ENCODE assay signal across 8 cellular contexts in the genomic region with DNA sequence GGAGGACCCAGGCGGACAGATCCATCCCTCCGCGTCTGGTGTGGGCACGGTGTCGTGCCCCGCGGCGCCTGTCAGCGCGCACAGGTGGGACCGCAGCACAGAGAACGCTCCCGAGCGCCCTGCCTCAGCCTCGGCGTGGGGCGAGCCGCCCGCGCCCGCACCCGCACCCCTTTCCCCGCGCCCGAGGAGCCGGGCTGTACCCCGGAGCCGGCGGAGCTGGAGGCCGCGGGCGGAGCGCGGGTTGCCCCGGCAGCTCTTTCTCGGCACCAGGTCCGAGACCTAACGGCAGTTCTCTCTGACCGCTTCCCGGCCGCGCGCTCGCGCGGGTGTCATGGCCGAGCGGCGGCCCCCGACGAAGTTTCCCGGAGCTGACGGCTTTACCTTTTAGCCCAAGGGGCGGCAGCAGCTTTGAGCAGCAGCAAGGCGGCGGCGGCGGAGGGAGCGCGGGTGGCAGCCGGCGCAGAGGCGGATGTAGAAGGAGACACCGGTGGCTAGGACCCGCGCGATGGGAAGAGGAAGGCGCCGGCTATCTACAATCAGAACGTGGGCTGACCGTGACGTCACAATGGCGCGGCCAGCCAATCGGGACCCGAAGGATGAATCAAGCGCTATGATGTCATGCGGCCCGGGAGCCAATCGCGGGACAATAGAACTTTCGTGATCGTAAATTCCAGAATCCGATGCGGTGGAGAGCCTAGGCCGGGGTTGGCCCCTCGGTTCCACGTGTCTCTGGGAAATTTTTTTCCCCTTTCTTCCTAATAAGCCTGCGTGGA. TPM values are rescaled to one million over a fixed set of nuclear protein-coding genes. Genes with fewer than 3 reads are reported as not detected.
A peak's percentile ranks its signal among the peaks of the same experiment; 100 is the strongest.
DNase-seq lines count a peak whose midpoint lies in the region; ATAC-seq and TF ChIP-seq lines count a peak whose summit lies in the region.

A gene with protein sequence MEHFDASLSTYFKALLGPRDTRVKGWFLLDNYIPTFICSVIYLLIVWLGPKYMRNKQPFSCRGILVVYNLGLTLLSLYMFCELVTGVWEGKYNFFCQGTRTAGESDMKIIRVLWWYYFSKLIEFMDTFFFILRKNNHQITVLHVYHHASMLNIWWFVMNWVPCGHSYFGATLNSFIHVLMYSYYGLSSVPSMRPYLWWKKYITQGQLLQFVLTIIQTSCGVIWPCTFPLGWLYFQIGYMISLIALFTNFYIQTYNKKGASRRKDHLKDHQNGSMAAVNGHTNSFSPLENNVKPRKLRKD (minus strand): TSS at position 515 of the 773 bp plus-strand sequence. CDS start 53,251 bp downstream, outside the sequence.

- H3K36me3 ChIP-seq in OCI-LY3 (replicated peaks; ENCODE audit: low read depth, low read length): peaks cover 26% of the 10 kb centered on the region

- no peaks in the 10 kb centered on the region for H3K9me3 ChIP-seq in OCI-LY3 (ENCODE audit: insufficient read depth, low read length)

- peak within 1 kb of the TSS; percentile 76 for H3K9ac ChIP-seq in OCI-LY3 (ENCODE audit: low read length)

- peaks cover 35% of the 10 kb centered on the region for H4K20me1 ChIP-seq in OCI-LY3 (ENCODE audit: insufficient read depth, low read length)

- peak within 1 kb of the TSS; percentile 86 for H3K4me3 ChIP-seq in OCI-LY3 (ENCODE audit: low read length)

- DNase-seq in Caki2 (ENCODE audit: low read depth): peak; percentile 95
- DNase-seq in HuH-7 (ENCODE audit: low spot score): peak; percentile 79
- peak; percentile 87 for DNase-seq in activated T-cell treated with anti-CD3 and anti-CD28 coated beads for 1 hour (ENCODE audit: low read depth)
- DNase-seq in epidermal melanocyte (ENCODE audit: insufficient read length, low spot score): peak; percentile 82
- DNase-seq in mucosa of gallbladder (ENCODE audit: low spot score): peak; percentile 99
- peak; percentile 94 to 97 for DNase-seq in stimulated activated CD8-positive, alpha-beta memory T cell treated with anti-CD3 and anti-CD28 coated beads, Interleukin-4, amount 100 ng/mL, for 4 hours (ENCODE audit: low read depth in 2 of 2, low spot score in 1 of 2)

- in situ Hi-C loops in Caki2 (cut with HindIII; ENCODE audit: low pct_unique_long_range_greater_than_20kb, low sequenced_read_pairs): no loop called here

- peaks cover 26% of the 10 kb centered on the region for H3K27me3 ChIP-seq in OCI-LY3 (ENCODE audit: low read depth, low read length)

- peaks cover 22% of the 10 kb centered on the region for H3K4me1 ChIP-seq in OCI-LY3 (ENCODE audit: low read length)

- TF ChIP-seq CTCF in OCI-LY3 (IDR thresholded peaks at IDR 0.05; ENCODE audit: low read depth, low read length): no peak

- peak within 1 kb of the TSS; percentile 86 for H3K4me2 ChIP-seq in OCI-LY3 (ENCODE audit: low read length)

- peak within 1 kb of the TSS; percentile 48 for H3K27ac ChIP-seq in OCI-LY3 (ENCODE audit: low read length)

- peak; percentile 69 for ATAC-seq in GM21447 (IDR thresholded peaks at IDR 0.05; ENCODE audit: unreplicated experiment)

- peaks cover 51% of the 10 kb centered on the region for H3K79me2 ChIP-seq in OCI-LY3 (ENCODE audit: low read length)

- peak within 1 kb of the TSS; percentile 70 for H2AFZ ChIP-seq in OCI-LY3 (ENCODE audit: low read depth, low read length)

RNA-seq across cellular contexts. Expression of the gene that starts here (rescaled TPM):
- 5.8 and 13.0 TPM in 2 replicates for total RNA-seq in Caki2 (2014; rRNA removed; shearing (Covaris generic); ENCODE audit: low replicate concordance)
- 83.3 TPM for total RNA-seq in mucosa of gallbladder

Comparison
In these comparisons a context has a peak if more than half of its experiments do, and no peak if none do; other contexts are left out.
1. Peak in every context shown above with its lines: DNase-seq, ATAC-seq, H3K4me3 ChIP-seq and H3K27ac ChIP-seq.